1 cellular context compared by ENCODE assay signal in genomic region chr19:2782936-2783780, GRCh38.
TF ChIP-seq lines count a peak whose summit lies in the region.

TSS of gene SGTA (minus strand) at chr19:2783273. CDS start at chr19:2769068, 14,205 bp downstream.

TF ChIP-seq in HepG2, 621 proteins besides CTCF, POLR2A, EP300 and RAD21 (continued from another document and continues in another):
- no peak for TF ChIP-seq CEBPZ (IDR thresholded peaks at IDR 0.05; ENCODE audit: low read length)
- TF ChIP-seq DNMT3B (CRISPR knock-in tag; conservative IDR thresholded peaks at IDR 0.05) = peak; percentile 99
- no peak for TF ChIP-seq ZUFSP (CRISPR knock-in tag; IDR thresholded peaks at IDR 0.05; ENCODE audit: borderline replicate concordance)
- TF ChIP-seq PAF1 (CRISPR knock-in tag; IDR thresholded peaks at IDR 0.05) = no peak
- TF ChIP-seq ZNF660 (CRISPR knock-in tag; IDR thresholded peaks at IDR 0.05; ENCODE audit: borderline replicate concordance, low read depth) = no peak
- peak; percentile 32; the same call in 1 of the 2 replicates for TF ChIP-seq AKAP8 (CRISPR knock-in tag; IDR thresholded peaks at IDR 0.05)
- no peak; the same call in 1 of the 2 replicates for TF ChIP-seq ZNF572 (CRISPR knock-in tag; IDR thresholded peaks at IDR 0.05)
- peak; percentile 78; the same call in 1 of the 2 replicates for TF ChIP-seq GFI1 (CRISPR knock-in tag; IDR thresholded peaks at IDR 0.05; ENCODE audit: borderline replicate concordance)
- TF ChIP-seq ZNF567 (CRISPR knock-in tag; IDR thresholded peaks at IDR 0.05; ENCODE audit: borderline replicate concordance) = no peak; the same call in 1 of the 2 replicates
- TF ChIP-seq ZNF326 (CRISPR knock-in tag; IDR thresholded peaks at IDR 0.05; ENCODE audit: borderline replicate concordance) = no peak
- no peak for TF ChIP-seq AGO1 (IDR thresholded peaks at IDR 0.05; ENCODE audit: low read depth, low read length, poor library complexity, severe bottlenecking)
- TF ChIP-seq ZKSCAN5 (CRISPR knock-in tag; IDR thresholded peaks at IDR 0.05) = no peak
- TF ChIP-seq ZNF616 (CRISPR knock-in tag; IDR thresholded peaks at IDR 0.05; ENCODE audit: low read depth) = peak; percentile 96
- no peak for TF ChIP-seq LRRFIP1 (CRISPR knock-in tag; conservative IDR thresholded peaks at IDR 0.05)
- no peak for TF ChIP-seq ZNF260 (CRISPR knock-in tag; IDR thresholded peaks at IDR 0.05; ENCODE audit: borderline replicate concordance, low read depth)
- TF ChIP-seq PHB2 (IDR thresholded peaks at IDR 0.05; ENCODE audit: partially characterized antibody) = no peak
- TF ChIP-seq ZC3H13 (CRISPR knock-in tag; IDR thresholded peaks at IDR 0.05) = peak; percentile 97
- TF ChIP-seq ZNF652 (CRISPR knock-in tag; IDR thresholded peaks at IDR 0.05; ENCODE audit: borderline replicate concordance, low read depth) = peak; percentile 45; the same call in 1 of the 2 replicates
- peak; percentile 22; the same call in 1 of the 2 replicates for TF ChIP-seq SMC3 (IDR thresholded peaks at IDR 0.05; ENCODE audit: low read length)
- peak; percentile 65 for TF ChIP-seq ZNF30 (CRISPR knock-in tag; IDR thresholded peaks at IDR 0.05)
- no peak; the same call in 1 of the 2 replicates for TF ChIP-seq CENPBD1 (CRISPR knock-in tag; IDR thresholded peaks at IDR 0.05; ENCODE audit: borderline replicate concordance, low read depth)
- no peak for TF ChIP-seq SETDB1 (CRISPR knock-in tag; IDR thresholded peaks at IDR 0.05; ENCODE audit: borderline replicate concordance)
- TF ChIP-seq SMARCE1 (IDR thresholded peaks at IDR 0.05; ENCODE audit: borderline replicate concordance) = no peak
- TF ChIP-seq ZNF513 (CRISPR knock-in tag; conservative IDR thresholded peaks at IDR 0.05) = no peak
- peak; percentile 38 for TF ChIP-seq ZNF407 (CRISPR knock-in tag; IDR thresholded peaks at IDR 0.05; ENCODE audit: not compliant biosample characterization)
- peak; percentile 97 for TF ChIP-seq ZNF879 (CRISPR knock-in tag; IDR thresholded peaks at IDR 0.05)
- peak; percentile 97 for TF ChIP-seq NR2C2 (CRISPR knock-in tag; IDR thresholded peaks at IDR 0.05; ENCODE audit: borderline replicate concordance)
- no peak for TF ChIP-seq HHEX (CRISPR knock-in tag; IDR thresholded peaks at IDR 0.05)
- peak; percentile 85 for TF ChIP-seq ETV5 (CRISPR knock-in tag; IDR thresholded peaks at IDR 0.05; ENCODE audit: borderline replicate concordance)
- TF ChIP-seq TOE1 (CRISPR knock-in tag; IDR thresholded peaks at IDR 0.05) = peak; percentile 82; the same call in 1 of the 2 replicates
- peak; percentile 89; the same call in 1 of the 2 replicates for TF ChIP-seq MIER3 (CRISPR knock-in tag; IDR thresholded peaks at IDR 0.05; ENCODE audit: borderline replicate concordance)
- TF ChIP-seq POLR2G (IDR thresholded peaks at IDR 0.05; ENCODE audit: low read depth, low read length) = peak; percentile 79
- peak; percentile 94 for TF ChIP-seq ZNF441 (CRISPR knock-in tag; IDR thresholded peaks at IDR 0.05; ENCODE audit: borderline replicate concordance)
- peak; percentile 65; the same call in 1 of the 2 replicates for TF ChIP-seq ZNF225 (CRISPR knock-in tag; IDR thresholded peaks at IDR 0.05)
- no peak for TF ChIP-seq ZNF597 (CRISPR knock-in tag; IDR thresholded peaks at IDR 0.05)
- TF ChIP-seq RBM39 (IDR thresholded peaks at IDR 0.05; ENCODE audit: low read depth, low read length, poor library complexity, severe bottlenecking) = peak; percentile 64
- peak; percentile 96 for TF ChIP-seq ZNF367 (CRISPR knock-in tag; IDR thresholded peaks at IDR 0.05; ENCODE audit: borderline replicate concordance)
- no peak for TF ChIP-seq HNRNPL (IDR thresholded peaks at IDR 0.05; ENCODE audit: low read depth, low read length)
- TF ChIP-seq KAT8 (CRISPR knock-in tag; IDR thresholded peaks at IDR 0.05) = peak; percentile 95
- TF ChIP-seq ZNF883 (CRISPR knock-in tag; IDR thresholded peaks at IDR 0.05; ENCODE audit: not compliant biosample characterization) = peak; percentile 98
